1 cellular context compared by ENCODE assay signal in genomic region chr7:47693161-47693740, GRCh38.
TF ChIP-seq lines count a peak whose summit lies in the region.

No MANE protein-coding gene starts in this region.

TF ChIP-seq in IMR-90, 13 proteins besides CTCF, POLR2A, EP300 and RAD21:
- TF ChIP-seq BHLHE40 (IDR thresholded peaks at IDR 0.05; ENCODE audit: low read depth, low read length) = peak; percentile 60
- TF ChIP-seq CHD1 (IDR thresholded peaks at IDR 0.05; ENCODE audit: low read depth, low read length) = no peak
- TF ChIP-seq CEBPB (IDR thresholded peaks at IDR 0.05; ENCODE audit: low read depth, low read length) = peak; percentile 95
